ENCODE assay signal across 8 cellular contexts in genomic region chr4:81844717-81845116, GRCh38.
DNase-seq lines count a peak whose midpoint lies in the region; ATAC-seq and TF ChIP-seq lines count a peak whose summit lies in the region.

No MANE protein-coding gene starts in this region.

- H3K27ac Mint-ChIP-seq in chondrocyte (ENCODE audit: unreplicated experiment) = no peak overlapping the region

- no peak overlapping the region for H3K4me3 ChIP-seq in AG09309 (ENCODE audit: control insufficient read depth, low read depth, low read length)

- TF ChIP-seq CTCF in AG09309 (IDR thresholded peaks at IDR 0.05; ENCODE audit: control insufficient read depth, insufficient read depth, low read depth, low read length, missing control alignments) = peak; percentile 45
- TF ChIP-seq CTCF in chondrocyte (IDR thresholded peaks at IDR 0.05) = peak; percentile 94

- H3K4me3 Mint-ChIP-seq in chondrocyte (ENCODE audit: unreplicated experiment) = no peak overlapping the region

- peaks cover 3% of the 10 kb centered on the region for H3K9me3 Mint-ChIP-seq in chondrocyte (ENCODE audit: low read depth)

- ATAC-seq in GM18870 (IDR thresholded peaks at IDR 0.05; ENCODE audit: unreplicated experiment) = peak; percentile 80
- peak; percentile 87 for ATAC-seq in HG03342 (IDR thresholded peaks at IDR 0.05; ENCODE audit: unreplicated experiment)
- peak; percentile 96 for ATAC-seq in left colon

- no peaks in the 10 kb centered on the region for H3K36me3 Mint-ChIP-seq in chondrocyte (ENCODE audit: low read depth)

- DNase-seq in AG09309 (ENCODE audit: low read depth) = peak; percentile 11
- peak; percentile 75 for DNase-seq in NCI-H2227 (lab: John Stamatoyannopoulos, UW; ENCODE audit: unreplicated experiment)
- peak; percentile 51 for DNase-seq in activated CD4-positive, CD25-positive, alpha-beta regulatory T cell treated with anti-CD3 and anti-CD28 coated beads, Interleukin-2, amount 50 U/mL, for 16 hours (ENCODE audit: low read depth, low spot score)
- DNase-seq in chondrocyte (ENCODE audit: low spot score) = no peak
- peak; percentile 72 to 79 for DNase-seq in left colon
- peak; percentile 81 for DNase-seq in stimulated activated CD4-positive, alpha-beta T cell treated with anti-CD3 and anti-CD28 coated beads, Interleukin-4, amount 100 ng/mL, for 24 hours

- intact Hi-C loops in left colon (cut with DNase I, micrococcal nuclease) = loop anchor here (1.0 to 10.0 kb wide), 3 partner anchors 377 to 437 kb away; no protein-coding TSS in a partner anchor

- H3K27me3 Mint-ChIP-seq in chondrocyte (ENCODE audit: low read depth) = peaks cover 31% of the 10 kb centered on the region

- H3K4me1 Mint-ChIP-seq in chondrocyte (ENCODE audit: low read depth) = peaks cover 7% of the 10 kb centered on the region
